ENCODE assay signal across 8 cellular contexts in the genomic region with DNA sequence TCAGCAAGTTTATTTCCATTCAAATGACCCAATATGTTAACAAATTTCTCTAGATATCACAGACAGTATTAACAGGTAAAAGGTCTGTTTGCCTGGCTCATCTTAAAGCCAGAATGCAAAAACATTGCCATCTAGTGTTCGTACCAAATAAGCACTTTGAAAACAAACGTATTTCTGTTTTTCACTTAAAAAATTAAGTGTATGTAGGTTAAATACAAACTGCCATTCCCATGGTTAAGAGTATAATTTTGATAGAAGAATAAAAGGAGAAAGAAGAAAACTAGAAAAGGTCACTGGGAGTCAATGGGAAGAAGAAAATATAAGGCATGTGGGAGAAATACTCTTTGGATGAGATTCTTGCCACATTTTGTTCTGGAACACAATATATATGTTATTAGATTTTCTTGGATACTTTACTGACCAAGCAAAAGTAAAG. TPM values are rescaled to one million over a fixed set of nuclear protein-coding genes. Genes with fewer than 3 reads are reported as not detected.
A peak's percentile ranks its signal among the peaks of the same experiment; 100 is the strongest.
DNase-seq lines count a peak whose midpoint lies in the region; ATAC-seq and TF ChIP-seq lines count a peak whose summit lies in the region.

No MANE protein-coding gene starts in this region.

- DNase-seq in CD4-positive, alpha-beta memory T cell, result peak in 3 of 5 donors; percentile 4 to 9 (median 6)
- peak; percentile 5 for DNase-seq in HuH-7 (ENCODE audit: low spot score)
- peak; percentile 17 for DNase-seq in Panc1 (ENCODE audit: low read depth, low spot score)
- DNase-seq in fibroblast of lung (ENCODE audit: low read depth in 2 of 2), result peak; percentile 32 to 54
- no peak for DNase-seq in thyroid gland
- no peak for DNase-seq in activated naive CD8-positive, alpha-beta T cell treated with anti-CD3 and anti-CD28 coated beads, Interleukin-2, amount 50 U/mL, for 24 hours

- H3K4me1 Mint-ChIP-seq in CD4-positive, alpha-beta memory T cell, result peaks cover 0 to 4% (median under 1%) of the 10 kb centered on the region in 4 donors
- H3K4me1 Mint-ChIP-seq in activated naive CD8-positive, alpha-beta T cell treated with anti-CD3 and anti-CD28 coated beads, Interleukin-2, amount 50 U/mL, for 24 hours, result no peaks in the 10 kb centered on the region

- no peaks in the 10 kb centered on the region for H3K9me3 ChIP-seq in CD4-positive, alpha-beta memory T cell (ENCODE audit: control insufficient read depth in 1 of 2, low read length in 2 of 2)
- H3K9me3 ChIP-seq in Panc1 (ENCODE audit: control insufficient read depth, insufficient read depth, low read depth, low read length) (no peaks in the 10 kb centered on the region), fibroblast of lung (ENCODE audit: control insufficient read depth, insufficient read depth, low read depth, low read length) (no peaks in the 10 kb centered on the region), thyroid gland (no peaks in the 10 kb centered on the region)

- no peak for TF ChIP-seq POLR2A in thyroid gland (IDR thresholded peaks at IDR 0.05)

- H3K9me3 Mint-ChIP-seq in CD4-positive, alpha-beta memory T cell, result no peaks in the 10 kb centered on the region
- no peaks in the 10 kb centered on the region for H3K9me3 Mint-ChIP-seq in activated naive CD8-positive, alpha-beta T cell treated with anti-CD3 and anti-CD28 coated beads, Interleukin-2, amount 50 U/mL, for 24 hours

- no peak overlapping the region for H2AFZ ChIP-seq in fibroblast of lung (ENCODE audit: low read length)

- H3K4me2 ChIP-seq in fibroblast of lung (ENCODE audit: extremely low read depth, insufficient read depth, low read length), result no peak overlapping the region

- H3K4me3 ChIP-seq in CD4-positive, alpha-beta memory T cell (ENCODE audit: low read length in 2 of 2), result no peak overlapping the region
- no peak overlapping the region for H3K4me3 ChIP-seq in Panc1 (ENCODE audit: low read depth in 2 of 2, low read length in 2 of 2)
- H3K4me3 ChIP-seq in fibroblast of lung (replicated peaks in 1 of 4; ENCODE audit: control extremely low read depth in 1 of 4, insufficient read depth in 1 of 4, low read depth in 3 of 4, low read length in 4 of 4), result no peak overlapping the region
- no peak overlapping the region for H3K4me3 ChIP-seq in thyroid gland (replicated peaks in 1 of 3)

- in situ Hi-C loops in Panc1 (cut with HindIII; ENCODE audit: low pct_unique_long_range_greater_than_20kb, low sequenced_read_pairs), result no loop called here

- no peaks in the 10 kb centered on the region for H3K27me3 ChIP-seq in CD4-positive, alpha-beta memory T cell (ENCODE audit: insufficient read depth, low read length)
- H3K27me3 ChIP-seq in Panc1 (ENCODE audit: control insufficient read depth, insufficient read depth, low read length) (no peaks in the 10 kb centered on the region), fibroblast of lung (ENCODE audit: control insufficient read depth, insufficient read depth, low read length) (no peaks in the 10 kb centered on the region), thyroid gland (no peaks in the 10 kb centered on the region)

- H3K4me1 ChIP-seq in CD4-positive, alpha-beta memory T cell (ENCODE audit: insufficient read depth, low read length), result no peaks in the 10 kb centered on the region
- H3K4me1 ChIP-seq in Panc1 (ENCODE audit: control insufficient read depth, insufficient read depth, low read length), result no peaks in the 10 kb centered on the region
- H3K4me1 ChIP-seq in fibroblast of lung (ENCODE audit: control insufficient read depth, extremely low read depth, insufficient read depth, low read length), result no peaks in the 10 kb centered on the region
- H3K4me1 ChIP-seq in thyroid gland, result peaks cover 0 to 3% of the 10 kb centered on the region in 2 donors

- peaks cover 22 to 24% of the 10 kb centered on the region in 2 donors for H3K36me3 Mint-ChIP-seq in CD4-positive, alpha-beta memory T cell
- H3K36me3 Mint-ChIP-seq in activated naive CD8-positive, alpha-beta T cell treated with anti-CD3 and anti-CD28 coated beads, Interleukin-2, amount 50 U/mL, for 24 hours (ENCODE audit: low read depth), result peaks cover 25% of the 10 kb centered on the region

- H4K20me1 ChIP-seq in fibroblast of lung (ENCODE audit: control insufficient read depth, extremely low read depth, insufficient read depth, low read length), result no peaks in the 10 kb centered on the region

- intact Hi-C loops in CD4-positive, alpha-beta memory T cell (cut with micrococcal nuclease), result loop anchor here (2.0 to 5.0 kb wide), 2 partner anchors 582 to 860 kb away; a partner anchor contains a TSS
- intact Hi-C loops in Panc1 (cut with micrococcal nuclease; ENCODE audit: unreplicated experiment) (loop anchor here (5.0 kb wide), 1 partner anchor 710 kb away; a partner anchor contains a TSS), thyroid gland (cut with DNase I) (no loop called here)

- no peak overlapping the region for H3K27ac ChIP-seq in CD4-positive, alpha-beta memory T cell (ENCODE audit: low read depth, low read length)
- H3K27ac ChIP-seq in Panc1 (ENCODE audit: low read length) (no peak overlapping the region), fibroblast of lung (ENCODE audit: insufficient read depth, low read length) (no peak overlapping the region), thyroid gland (no peak overlapping the region)

- POLR2A ChIA-PET in CD4-positive, alpha-beta memory T cell (lab: Charles Lee; ENCODE audit: partially characterized antibody), result no interaction called here
- POLR2A ChIA-PET in Panc1 (lab: Charles Lee), result no interaction called here

- H3K9ac ChIP-seq in fibroblast of lung (ENCODE audit: insufficient read depth, low read length), result no peak overlapping the region

- ATAC-seq in Panc1 (no peak), HG03280 (IDR thresholded peaks at IDR 0.05; ENCODE audit: unreplicated experiment) (no peak), GM19328 (IDR thresholded peaks at IDR 0.05; ENCODE audit: unreplicated experiment) (no peak)
- ATAC-seq in activated naive CD8-positive, alpha-beta T cell treated with anti-CD3 and anti-CD28 coated beads, Interleukin-2, amount 50 U/mL, for 24 hours, result no peak

- no peaks in the 10 kb centered on the region for H3K36me3 ChIP-seq in CD4-positive, alpha-beta memory T cell (ENCODE audit: insufficient read depth, low read length)
- peaks cover 6% of the 10 kb centered on the region for H3K36me3 ChIP-seq in Panc1 (ENCODE audit: control insufficient read depth, insufficient read depth, low read length)
- H3K36me3 ChIP-seq in fibroblast of lung (ENCODE audit: control insufficient read depth, insufficient read depth, low read length), result no peaks in the 10 kb centered on the region
- no peaks in the 10 kb centered on the region for H3K36me3 ChIP-seq in thyroid gland

- no peaks in the 10 kb centered on the region for H3K27me3 Mint-ChIP-seq in CD4-positive, alpha-beta memory T cell
- no peaks in the 10 kb centered on the region for H3K27me3 Mint-ChIP-seq in activated naive CD8-positive, alpha-beta T cell treated with anti-CD3 and anti-CD28 coated beads, Interleukin-2, amount 50 U/mL, for 24 hours

- no peak overlapping the region for H3K4me3 Mint-ChIP-seq in CD4-positive, alpha-beta memory T cell
- H3K4me3 Mint-ChIP-seq in activated naive CD8-positive, alpha-beta T cell treated with anti-CD3 and anti-CD28 coated beads, Interleukin-2, amount 50 U/mL, for 24 hours, result no peak overlapping the region

- no peaks in the 10 kb centered on the region for H3K79me2 ChIP-seq in fibroblast of lung (ENCODE audit: control insufficient read depth, insufficient read depth, low read length)

- TF ChIP-seq CTCF in Panc1 (IDR thresholded peaks at IDR 0.05), result peak; percentile 66; the same call in 1 of the 2 replicates
- peak; percentile 50 to 57 for TF ChIP-seq CTCF in fibroblast of lung (conservative IDR thresholded peaks at IDR 0.05 in 1 of 2, IDR thresholded peaks at IDR 0.05 in 1 of 2; ENCODE audit: low read depth in 1 of 2, low read length in 2 of 2)
- TF ChIP-seq CTCF in thyroid gland (IDR thresholded peaks at IDR 0.05), result peak in 5 of 6 experiments; percentile 36 to 82 (median 67)

- WGBS in thyroid gland, 2 donors, result 14 to 16% methylated on average over 2 of the region's 2 CpGs

- CTCF ChIA-PET in CD4-positive, alpha-beta memory T cell (lab: Charles Lee; ENCODE audit: partially characterized antibody), result no interaction called here
- CTCF ChIA-PET in Panc1 (lab: Charles Lee), result no interaction called here

- H3K27ac Mint-ChIP-seq in CD4-positive, alpha-beta memory T cell, result no peak overlapping the region
- H3K27ac Mint-ChIP-seq in activated naive CD8-positive, alpha-beta T cell treated with anti-CD3 and anti-CD28 coated beads, Interleukin-2, amount 50 U/mL, for 24 hours, result no peak overlapping the region

- no TSS peak for BruUV-seq in Panc1 (replicated peaks; lab: Mats Ljungman, UMichigan)

RNA-seq across cellular contexts. Expression of a gene that starts 51.0 kb away (rescaled TPM):
- total RNA-seq in CD4-positive, alpha-beta memory T cell, result 10 to 100 TPM; 26.4 to 31.2 TPM
- polyA plus RNA-seq in CD4-positive, alpha-beta memory T cell, result 10 to 100 TPM; 19.0 to 28.3 TPM
- total RNA-seq in Panc1 (2021; ENCODE audit: unreplicated experiment), result 24.6 TPM
- polyA plus RNA-seq in Panc1 (2012; ENCODE audit: insufficient read length), result 15.0 TPM
- total RNA-seq in fibroblast of lung, result 18.8 and 22.9 TPM in 2 replicates
- 12.1 and 14.3 TPM in 2 replicates for polyA plus RNA-seq in fibroblast of lung
- polyA plus RNA-seq in fibroblast of lung (2012), result 15.1 and 21.6 TPM in 2 replicates
- 2.2 and 10.1 TPM in 2 replicates for polyA minus RNA-seq in fibroblast of lung (ENCODE audit: low replicate concordance)
- 10 to 100 TPM; 21.8 to 43.8 (median 25.7) TPM for total RNA-seq in thyroid gland

Comparison
In these comparisons a context has a peak if more than half of its experiments do, and no peak if none do; other contexts are left out.
1. DNase-seq: peak in CD4-positive, alpha-beta memory T cell (3 of 5), HuH-7 (single experiment), Panc1 (single experiment) and fibroblast of lung (2 of 2); none in thyroid gland (0 of 2) and activated naive CD8-positive, alpha-beta T cell treated with anti-CD3 and anti-CD28 coated beads, Interleukin-2, amount 50 U/mL, for 24 hours (single experiment).
2. Peak in every context shown above with its lines, with median percentiles within 50 percentile points of each other: CTCF ChIP-seq.